ENCODE assay signal across 22 cellular contexts in genomic region chr2:22998368-22998767, GRCh38.
"Had no signal": no experiment of that assay in that cellular context is flagged by ENCODE, and none has a peak within 500 bp of the region (broad histone marks: within the 10 kb centered on the region; RNA-seq: fewer than 3 reads in every experiment).

No MANE protein-coding gene starts in this region.

- H3K4me1 ChIP-seq: gastroesophageal sphincter, psoas muscle, stomach, upper lobe of left lung, vagina had no signal

- H3K9me3 ChIP-seq: gastroesophageal sphincter, mucosa of descending colon, neutrophil, psoas muscle, stomach, upper lobe of left lung, vagina had no signal

- H3K36me3 Mint-ChIP-seq: naive thymus-derived CD8-positive, alpha-beta T cell had no signal

- ATAC-seq: esophagus mucosa; gastroesophageal sphincter; left lobe of liver; mucosa of descending colon; naive thymus-derived CD8-positive, alpha-beta T cell; psoas muscle; sciatic nerve had no signal

- H3K27ac Mint-ChIP-seq: naive thymus-derived CD8-positive, alpha-beta T cell had no signal

- DNase-seq: cortex of kidney; dorsolateral prefrontal cortex; effector CD8-positive, alpha-beta T cell; foreskin fibroblast; glutamatergic neuron; islet precursor cell; mammary epithelial cell; mucosa of descending colon; naive thymus-derived CD8-positive, alpha-beta T cell; psoas muscle; retina; stimulated activated CD4-positive, alpha-beta T cell treated with anti-CD3 and anti-CD28 coated beads, Interleukin-12 subunit alpha, Interleukin-12 subunit beta, amount 100 ng/mL, for 4 hours; stimulated activated naive CD4-positive, alpha-beta T cell; stomach; upper lobe of left lung had no signal

- H3K27ac ChIP-seq: dorsolateral prefrontal cortex, gastroesophageal sphincter, neutrophil, psoas muscle, skin epidermis, stomach, upper lobe of left lung, vagina had no signal

- H3K4me3 Mint-ChIP-seq: naive thymus-derived CD8-positive, alpha-beta T cell had no signal

- H3K36me3 ChIP-seq: gastroesophageal sphincter, neutrophil, stomach, upper lobe of left lung, vagina had no signal

- H3K4me3 ChIP-seq: dorsolateral prefrontal cortex, gastroesophageal sphincter, mucosa of descending colon, psoas muscle, skin epidermis, stomach, upper lobe of left lung, vagina had no signal

- H3K4me1 Mint-ChIP-seq: naive thymus-derived CD8-positive, alpha-beta T cell had no signal

- H3K27me3 ChIP-seq: gastroesophageal sphincter, neutrophil, stomach, upper lobe of left lung, vagina had no signal
